ENCODE assay signal across 9 cellular contexts in genomic region chr12:51028126-51028810, GRCh38. TPM values are rescaled to one million over a fixed set of nuclear protein-coding genes. Genes with fewer than 3 reads are reported as not detected.
DNase-seq lines count a peak whose midpoint lies in the region; ATAC-seq and TF ChIP-seq lines count a peak whose summit lies in the region.
"Had no signal": no experiment of that assay in that cellular context is flagged by ENCODE, and none has a peak within 500 bp of the region (broad histone marks: within the 10 kb centered on the region; RNA-seq: fewer than 3 reads in every experiment).

No MANE protein-coding gene starts in this region.

- in situ Hi-C loops in Caki2 (cut with HindIII; ENCODE audit: low pct_unique_long_range_greater_than_20kb, low sequenced_read_pairs): no loop called here
- in situ Hi-C loops in brain microvascular endothelial cell (cut with HindIII; ENCODE audit: low pct_ligation_motif_present, low sequenced_read_pairs): no loop called here

- no peak overlapping the region for H3K18ac ChIP-seq in mesenchymal stem cell (ENCODE audit: low read depth in 1 of 2, low read length in 2 of 2)

- DNase-seq in Caki2 (ENCODE audit: low read depth) (peak; percentile 52), HFF-Myc (ENCODE audit: extremely low read depth, low read depth) (peak; percentile 38), NOMO-1 treated with DMSO at 0.1 percent for 48 hours (lab: John Stamatoyannopoulos, UW; ENCODE audit: unreplicated experiment) (peak; percentile 74), brain microvascular endothelial cell (peak; percentile 17), mesenchymal stem cell (peak; percentile 59), kidney glomerular epithelial cell (lab: John Stamatoyannopoulos, UW) (no peak), right cardiac atrium (no peak)
- DNase-seq in activated CD8-positive, alpha-beta memory T cell treated with anti-CD3 and anti-CD28 coated beads for 24 hours: no peak
- DNase-seq: naive B cell had no signal

- no peaks in the 10 kb centered on the region for H3K9me3 ChIP-seq in mesenchymal stem cell (ENCODE audit: control insufficient read depth, low read length)
- no peaks in the 10 kb centered on the region for H3K9me3 ChIP-seq in right cardiac atrium (ENCODE audit: control insufficient read depth, low read length)

- H2BK5ac ChIP-seq in mesenchymal stem cell (ENCODE audit: low read depth, low read length, poor library complexity, severe bottlenecking): no peak overlapping the region

- H3K27me3 ChIP-seq in brain microvascular endothelial cell (replicated peaks): no peaks in the 10 kb centered on the region
- H3K27me3 ChIP-seq in mesenchymal stem cell (ENCODE audit: control insufficient read depth in 1 of 2, insufficient read depth in 1 of 2, low read length in 2 of 2): peaks cover 4 to 7% of the 10 kb centered on the region in 2 experiments
- no peaks in the 10 kb centered on the region for H3K27me3 ChIP-seq in right cardiac atrium (ENCODE audit: control insufficient read depth, insufficient read depth)

- no peak overlapping the region for H4K8ac ChIP-seq in mesenchymal stem cell (ENCODE audit: low read length)

- H3K14ac ChIP-seq in mesenchymal stem cell (ENCODE audit: low read length in 2 of 2): no peak overlapping the region

- H3K4me1 ChIP-seq in mesenchymal stem cell (ENCODE audit: control insufficient read depth, insufficient read depth, low read depth, low read length) (peaks cover 9% of the 10 kb centered on the region), right cardiac atrium (ENCODE audit: control insufficient read depth, insufficient read depth, low read length) (no peaks in the 10 kb centered on the region)

- no peak for ATAC-seq in right cardiac atrium

- H2BK12ac ChIP-seq in mesenchymal stem cell (ENCODE audit: low read length in 2 of 2): no peak overlapping the region

- intact Hi-C loops in right cardiac atrium (cut with DNase I): no loop called here

- H3K4me3 ChIP-seq in HFF-Myc (replicated peaks; ENCODE audit: low read depth, low read length) (no peak overlapping the region), brain microvascular endothelial cell (ENCODE audit: low read depth, low read length) (no peak overlapping the region), mesenchymal stem cell (ENCODE audit: insufficient read depth in 1 of 2, low read depth in 1 of 2, low read length in 2 of 2) (peak overlapping the region in 1 of 2 experiments; percentile 43), right cardiac atrium (ENCODE audit: low read length) (no peak overlapping the region)

- no peak overlapping the region for H3K4me2 ChIP-seq in mesenchymal stem cell (ENCODE audit: low read length, poor library complexity, severe bottlenecking)

- H3K23ac ChIP-seq in mesenchymal stem cell (ENCODE audit: low read length in 2 of 2): no peak overlapping the region

- TF ChIP-seq CTCF in HFF-Myc (IDR thresholded peaks at IDR 0.05; ENCODE audit: low read depth, low read length, missing control alignments) (peak; percentile 38), brain microvascular endothelial cell (IDR thresholded peaks at IDR 0.05; ENCODE audit: low read depth, low read length, missing control alignments) (peak; percentile 54)

- H3K27ac ChIP-seq in brain microvascular endothelial cell: no peak overlapping the region
- H3K27ac ChIP-seq in mesenchymal stem cell (ENCODE audit: low read length, poor library complexity, severe bottlenecking): no peak overlapping the region
- H3K27ac ChIP-seq in right cardiac atrium (ENCODE audit: low read length): no peak overlapping the region

- no peaks in the 10 kb centered on the region for H3K36me3 ChIP-seq in brain microvascular endothelial cell (replicated peaks)
- no peaks in the 10 kb centered on the region for H3K36me3 ChIP-seq in mesenchymal stem cell (ENCODE audit: control insufficient read depth in 1 of 2, insufficient read depth in 2 of 2, low read depth in 1 of 2, low read length in 2 of 2)

- H3K9ac ChIP-seq in mesenchymal stem cell (ENCODE audit: low read length): no peak overlapping the region

- 33% methylated on average over 7 of the region's 9 CpGs for WGBS in mesenchymal stem cell
- 22% methylated on average over 9 of the region's 9 CpGs for WGBS in right cardiac atrium

- H2AFZ ChIP-seq in mesenchymal stem cell (ENCODE audit: low read depth, low read length): no peak overlapping the region

- H2BK15ac ChIP-seq in mesenchymal stem cell (ENCODE audit: low read depth, poor library complexity, severe bottlenecking): no peak overlapping the region

- no peak overlapping the region for H2AK5ac ChIP-seq in mesenchymal stem cell (ENCODE audit: low read length, severe bottlenecking)

- H3K79me1 ChIP-seq in mesenchymal stem cell (replicated peaks; ENCODE audit: low read length, poor library complexity, severe bottlenecking): peaks cover 1% of the 10 kb centered on the region

- H3K4ac ChIP-seq in mesenchymal stem cell (ENCODE audit: low read depth in 1 of 2, low read length in 2 of 2): no peak overlapping the region

- no peak overlapping the region for H2BK120ac ChIP-seq in mesenchymal stem cell (ENCODE audit: low read depth, low read length)

- no peak overlapping the region for H4K91ac ChIP-seq in mesenchymal stem cell (ENCODE audit: low read length)

RNA-seq across cellular contexts. Expression of gene SLC11A2, which starts 2.1 kb away (rescaled TPM):
- 25.9 and 41.4 TPM in 2 replicates for total RNA-seq in Caki2 (2014; rRNA removed; shearing (Covaris generic); ENCODE audit: low replicate concordance)
- polyA plus RNA-seq in mesenchymal stem cell (2013, experiment 1 of 2): 20.4 TPM
- polyA plus RNA-seq in mesenchymal stem cell (2013, experiment 2 of 2): 19.7 TPM
- total RNA-seq in right cardiac atrium: 10 to 100 TPM; 42.6 to 52.4 (median 50.0) TPM
- 19.0 TPM for polyA plus RNA-seq in right cardiac atrium

RNA-seq across cellular contexts. Expression of gene LETMD1, which starts 19.9 kb away (rescaled TPM):
- total RNA-seq in Caki2 (2014; rRNA removed; shearing (Covaris generic); ENCODE audit: low replicate concordance): 55.7 and 67.4 TPM in 2 replicates
- polyA plus RNA-seq in mesenchymal stem cell (2013, experiment 1 of 2): 32.8 TPM
- 30.8 TPM for polyA plus RNA-seq in mesenchymal stem cell (2013, experiment 2 of 2)
- 10 to 100 TPM; 29.8 to 33.9 (median 32.0) TPM for total RNA-seq in right cardiac atrium
- polyA plus RNA-seq in right cardiac atrium: 28.2 TPM

RNA-seq across cellular contexts. Expression of gene CSRNP2, which starts 55.1 kb away (rescaled TPM):
- 11.0 and 31.2 TPM in 2 replicates for total RNA-seq in Caki2 (2014; rRNA removed; shearing (Covaris generic); ENCODE audit: low replicate concordance)
- 19.1 TPM for polyA plus RNA-seq in mesenchymal stem cell (2013, experiment 1 of 2)
- 18.9 TPM for polyA plus RNA-seq in mesenchymal stem cell (2013, experiment 2 of 2)
- 10 to 100 TPM; 18.5 to 24.9 (median 20.9) TPM for total RNA-seq in right cardiac atrium
- 13.2 TPM for polyA plus RNA-seq in right cardiac atrium

Comparison
In these comparisons a context has a peak if more than half of its experiments do, and no peak if none do; other contexts are left out.
1. DNase-seq: peak in Caki2 (single experiment), HFF-Myc (single experiment), NOMO-1 treated with DMSO at 0.1 percent for 48 hours (single experiment), brain microvascular endothelial cell (single experiment) and mesenchymal stem cell (single experiment); none in kidney glomerular epithelial cell (single experiment), right cardiac atrium (0 of 3) and activated CD8-positive, alpha-beta memory T cell treated with anti-CD3 and anti-CD28 coated beads for 24 hours (single experiment).